In the genomic region with DNA sequence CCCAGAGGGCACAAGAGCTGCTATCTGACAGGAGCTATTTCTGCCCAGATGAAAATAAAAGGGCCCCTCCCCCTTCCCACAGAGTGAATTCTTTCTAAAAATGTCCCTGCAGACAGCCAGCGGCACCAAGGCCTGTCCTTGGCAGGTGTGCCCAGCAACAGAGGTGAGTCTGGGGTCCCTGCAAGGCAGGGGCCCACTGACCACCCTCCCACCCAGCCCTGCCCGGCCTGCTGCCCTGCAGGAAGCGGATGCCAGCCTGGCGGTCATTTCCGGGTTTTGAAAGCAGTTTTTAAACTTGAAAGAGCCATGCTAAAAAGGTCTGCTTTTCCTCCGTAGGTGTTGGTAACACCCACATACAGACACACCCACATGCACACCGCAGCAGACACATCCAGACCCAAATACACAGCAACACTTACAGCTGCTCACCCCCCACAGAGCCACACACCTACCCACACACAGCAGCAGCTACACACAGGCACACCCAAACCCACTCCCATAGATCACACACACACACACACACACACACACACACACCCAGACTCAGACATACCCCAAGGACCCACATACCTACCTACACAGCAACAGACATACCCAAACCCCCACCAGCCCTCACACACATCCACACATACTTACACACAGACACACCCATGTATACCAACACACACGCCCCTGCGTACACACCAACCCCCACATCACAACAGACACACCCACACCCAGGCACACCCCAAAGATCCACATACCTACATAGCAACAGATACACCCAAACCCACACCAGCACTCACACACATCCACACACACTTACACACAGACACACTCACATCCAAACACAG, we compare ENCODE assay signal across 8 cellular contexts. TPM values are rescaled to one million over a fixed set of nuclear protein-coding genes. Genes with fewer than 3 reads are reported as not detected.
DNase-seq lines count a peak whose midpoint lies in the region; ATAC-seq and TF ChIP-seq lines count a peak whose summit lies in the region.

No MANE protein-coding gene starts in this region.

- CTCF ChIA-PET in SK-N-SH (lab: Yijun Ruan, JAX): interaction anchor here (1.5 to 16.3 kb wide), 6 partner anchors 9 to 272 kb away, joined by 6 to 299 read pairs (median 14); no protein-coding TSS in a partner anchor

- peak overlapping the region; percentile 99 for H3K27ac Mint-ChIP-seq in stimulated activated effector memory CD8-positive, alpha-beta T cell treated with anti-CD3 and anti-CD28 coated beads, Interleukin-12 subunit alpha, Interleukin-12 subunit beta, amount 100 ng/mL, for 72 hours

- TF ChIP-seq EP300 in SK-N-SH (IDR thresholded peaks at IDR 0.05; ENCODE audit: borderline replicate concordance in 1 of 2, low read depth in 1 of 2, low read length in 1 of 2): no peak
- no peak for TF ChIP-seq EP300 in Ishikawa (IDR thresholded peaks at IDR 0.05; ENCODE audit: borderline replicate concordance)

- H3K9me2 ChIP-seq in SK-N-SH: no peaks in the 10 kb centered on the region

- H3K27me3 ChIP-seq in SK-N-SH (ENCODE audit: insufficient read depth): no peaks in the 10 kb centered on the region

- H3K79me2 ChIP-seq in SK-N-SH (ENCODE audit: insufficient read depth): peaks cover 36% of the 10 kb centered on the region

- peaks cover 55% of the 10 kb centered on the region for H3K36me3 Mint-ChIP-seq in stimulated activated effector memory CD8-positive, alpha-beta T cell treated with anti-CD3 and anti-CD28 coated beads, Interleukin-12 subunit alpha, Interleukin-12 subunit beta, amount 100 ng/mL, for 72 hours

- peaks cover 46% of the 10 kb centered on the region for H3K4me1 Mint-ChIP-seq in stimulated activated effector memory CD8-positive, alpha-beta T cell treated with anti-CD3 and anti-CD28 coated beads, Interleukin-12 subunit alpha, Interleukin-12 subunit beta, amount 100 ng/mL, for 72 hours

- TF ChIP-seq RAD21 in SK-N-SH (IDR thresholded peaks at IDR 0.05; ENCODE audit: low read length): no peak
- TF ChIP-seq RAD21 in Ishikawa (IDR thresholded peaks at IDR 0.05; ENCODE audit: low read depth): no peak

- H2AFZ ChIP-seq in SK-N-SH (ENCODE audit: low read depth): no peak overlapping the region

- TF ChIP-seq CTCF in SK-N-SH (IDR thresholded peaks at IDR 0.05) (no peak), choroid plexus epithelial cell (conservative IDR thresholded peaks at IDR 0.05; ENCODE audit: low read depth, low read length) (no peak)

- H3K27ac ChIP-seq in SK-N-SH (ENCODE audit: low read depth in 2 of 2, low read length in 1 of 2): peak overlapping the region; percentile 94 to 95

- POLR2A ChIA-PET in SK-N-SH (lab: Yijun Ruan, JAX): no interaction called here

- H3K9me3 Mint-ChIP-seq in stimulated activated effector memory CD8-positive, alpha-beta T cell treated with anti-CD3 and anti-CD28 coated beads, Interleukin-12 subunit alpha, Interleukin-12 subunit beta, amount 100 ng/mL, for 72 hours: no peaks in the 10 kb centered on the region

- H3K36me3 ChIP-seq in SK-N-SH (replicated peaks in 1 of 2; ENCODE audit: control insufficient read depth in 1 of 2, insufficient read depth in 2 of 2, low read length in 1 of 2): peaks cover 17 to 18% of the 10 kb centered on the region in 2 experiments

- H3K4me3 ChIP-seq in SK-N-SH (ENCODE audit: low read depth in 2 of 2, low read length in 1 of 2): 0 out of 4 replicates have a peak overlapping the region, but pooled peaks of 1 of the 2 experiments have one; percentile 95
- peak overlapping the region; percentile 53 for H3K4me3 ChIP-seq in choroid plexus epithelial cell (ENCODE audit: low read depth, low read length)

- H3K4me3 Mint-ChIP-seq in stimulated activated effector memory CD8-positive, alpha-beta T cell treated with anti-CD3 and anti-CD28 coated beads, Interleukin-12 subunit alpha, Interleukin-12 subunit beta, amount 100 ng/mL, for 72 hours: peak overlapping the region; percentile 85

- peaks cover 46 to 63% of the 10 kb centered on the region in 2 experiments; a peak in 3 of 4 replicates for H3K4me1 ChIP-seq in SK-N-SH (ENCODE audit: control insufficient read depth in 1 of 2, insufficient read depth in 2 of 2, low read depth in 1 of 2, low read length in 1 of 2)

- no peaks in the 10 kb centered on the region for H3K9me3 ChIP-seq in SK-N-SH

- H3K9ac ChIP-seq in SK-N-SH: peak overlapping the region; percentile 99; the same call in 1 of the 2 replicates

- H4K20me1 ChIP-seq in SK-N-SH (ENCODE audit: insufficient read depth): peaks cover 12% of the 10 kb centered on the region

- H3F3A ChIP-seq in SK-N-SH (replicated peaks; ENCODE audit: insufficient read depth): peaks cover 42% of the 10 kb centered on the region

- 64% methylated on average over 8 of the region's 9 CpGs for WGBS in SK-N-SH (ENCODE audit: low lambda C conversion rate)

- H3K4me2 ChIP-seq in SK-N-SH: peak overlapping the region; percentile 83

- no peak for ATAC-seq in SK-N-SH treated with all-trans-retinoic acid at 6 μM for 48 hours
- ATAC-seq in stimulated activated effector memory CD8-positive, alpha-beta T cell treated with anti-CD3 and anti-CD28 coated beads, Interleukin-12 subunit alpha, Interleukin-12 subunit beta, amount 100 ng/mL, for 72 hours: peak; percentile 44

- DNase-seq in SK-N-SH: no peak
- DNase-seq in activated CD4-positive, CD25-positive, alpha-beta regulatory T cell treated with anti-CD3 and anti-CD28 coated beads, Interleukin-2, amount 50 U/mL, for 72 hours: peak; percentile 55
- DNase-seq in choroid plexus epithelial cell (ENCODE audit: low read depth): peak; percentile 19
- DNase-seq in medulla oblongata (ENCODE audit: extremely low spot score): peak; percentile 66
- DNase-seq in stimulated activated effector memory CD8-positive, alpha-beta T cell treated with anti-CD3 and anti-CD28 coated beads, Interleukin-12 subunit alpha, Interleukin-12 subunit beta, amount 100 ng/mL, for 72 hours (ENCODE audit: low spot score in 2 of 2): peak; percentile 25 to 77
- no peak for DNase-seq in GM19238 (ENCODE audit: insufficient read length, low spot score)

TF ChIP-seq in SK-N-SH, 30 proteins besides CTCF, POLR2A, EP300 and RAD21 (continues in another document):
- TF ChIP-seq EZH2phosphoT487 (IDR thresholded peaks at IDR 0.05; ENCODE audit: borderline replicate concordance, low read depth) (no peak), CHD2 (IDR thresholded peaks at IDR 0.05; ENCODE audit: low read length, partially characterized antibody) (peak; percentile 48)
- TF ChIP-seq, protein P1, sequence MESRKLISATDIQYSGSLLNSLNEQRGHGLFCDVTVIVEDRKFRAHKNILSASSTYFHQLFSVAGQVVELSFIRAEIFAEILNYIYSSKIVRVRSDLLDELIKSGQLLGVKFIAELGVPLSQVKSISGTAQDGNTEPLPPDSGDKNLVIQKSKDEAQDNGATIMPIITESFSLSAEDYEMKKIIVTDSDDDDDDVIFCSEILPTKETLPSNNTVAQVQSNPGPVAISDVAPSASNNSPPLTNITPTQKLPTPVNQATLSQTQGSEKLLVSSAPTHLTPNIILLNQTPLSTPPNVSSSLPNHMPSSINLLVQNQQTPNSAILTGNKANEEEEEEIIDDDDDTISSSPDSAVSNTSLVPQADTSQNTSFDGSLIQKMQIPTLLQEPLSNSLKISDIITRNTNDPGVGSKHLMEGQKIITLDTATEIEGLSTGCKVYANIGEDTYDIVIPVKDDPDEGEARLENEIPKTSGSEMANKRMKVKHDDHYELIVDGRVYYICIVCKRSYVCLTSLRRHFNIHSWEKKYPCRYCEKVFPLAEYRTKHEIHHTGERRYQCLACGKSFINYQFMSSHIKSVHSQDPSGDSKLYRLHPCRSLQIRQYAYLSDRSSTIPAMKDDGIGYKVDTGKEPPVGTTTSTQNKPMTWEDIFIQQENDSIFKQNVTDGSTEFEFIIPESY (IDR thresholded peaks at IDR 0.05; ENCODE audit: borderline replicate concordance, low read depth): no peak

TF ChIP-seq in SK-N-SH treated with all-trans-retinoic acid at 6 μM for 48 hours, 23 proteins besides CTCF, POLR2A, EP300 and RAD21 (continues in another document):
- TF ChIP-seq, protein P2, sequence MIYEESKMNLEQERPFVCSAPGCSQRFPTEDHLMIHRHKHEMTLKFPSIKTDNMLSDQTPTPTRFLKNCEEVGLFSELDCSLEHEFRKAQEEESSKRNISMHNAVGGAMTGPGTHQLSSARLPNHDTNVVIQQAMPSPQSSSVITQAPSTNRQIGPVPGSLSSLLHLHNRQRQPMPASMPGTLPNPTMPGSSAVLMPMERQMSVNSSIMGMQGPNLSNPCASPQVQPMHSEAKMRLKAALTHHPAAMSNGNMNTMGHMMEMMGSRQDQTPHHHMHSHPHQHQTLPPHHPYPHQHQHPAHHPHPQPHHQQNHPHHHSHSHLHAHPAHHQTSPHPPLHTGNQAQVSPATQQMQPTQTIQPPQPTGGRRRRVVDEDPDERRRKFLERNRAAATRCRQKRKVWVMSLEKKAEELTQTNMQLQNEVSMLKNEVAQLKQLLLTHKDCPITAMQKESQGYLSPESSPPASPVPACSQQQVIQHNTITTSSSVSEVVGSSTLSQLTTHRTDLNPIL (CRISPR knock-in tag; IDR thresholded peaks at IDR 0.05; ENCODE audit: low read depth): no peak
- no peak for TF ChIP-seq ESRRG (CRISPR knock-in tag; IDR thresholded peaks at IDR 0.05)
- TF ChIP-seq TCF4 (CRISPR knock-in tag; IDR thresholded peaks at IDR 0.05; ENCODE audit: borderline replicate concordance): no peak
- no peak for TF ChIP-seq ZNF565 (CRISPR knock-in tag; conservative IDR thresholded peaks at IDR 0.05; ENCODE audit: low read depth)

TF ChIP-seq in Ishikawa, 13 proteins besides CTCF, POLR2A, EP300 and RAD21:
- TF ChIP-seq EGR1 (IDR thresholded peaks at IDR 0.05) (peak; percentile 57; the same call in 1 of the 2 replicates), FOXM1 (IDR thresholded peaks at IDR 0.05; ENCODE audit: borderline replicate concordance, low read depth) (no peak; the same call in 1 of the 2 replicates)
- TF ChIP-seq, protein P3, sequence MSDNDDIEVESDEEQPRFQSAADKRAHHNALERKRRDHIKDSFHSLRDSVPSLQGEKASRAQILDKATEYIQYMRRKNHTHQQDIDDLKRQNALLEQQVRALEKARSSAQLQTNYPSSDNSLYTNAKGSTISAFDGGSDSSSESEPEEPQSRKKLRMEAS (IDR thresholded peaks at IDR 0.05): peak; percentile 68
TF ChIP-seq in Ishikawa: peak in this region for 2.

RNA-seq across cellular contexts. Expression of a gene that starts 7.6 kb away (rescaled TPM):
- 12.5 and 18.4 TPM in 2 replicates for polyA plus RNA-seq in SK-N-SH (2012; rRNA removed)
- 22.0 and 22.2 TPM in 2 replicates for polyA plus RNA-seq in SK-N-SH (2012; cell fraction: cytosol; rRNA removed)
- 24.1 and 24.2 TPM in 2 replicates for polyA plus RNA-seq in SK-N-SH (2012; cell fraction: nucleus; rRNA removed)

Comparison
In these comparisons a context has a peak if more than half of its experiments do, and no peak if none do; other contexts are left out.
1. DNase-seq: peak in activated CD4-positive, CD25-positive, alpha-beta regulatory T cell treated with anti-CD3 and anti-CD28 coated beads, Interleukin-2, amount 50 U/mL, for 72 hours (single experiment), choroid plexus epithelial cell (single experiment), medulla oblongata (single experiment) and stimulated activated effector memory CD8-positive, alpha-beta T cell treated with anti-CD3 and anti-CD28 coated beads, Interleukin-12 subunit alpha, Interleukin-12 subunit beta, amount 100 ng/mL, for 72 hours (2 of 2); none in SK-N-SH (single experiment) and GM19238 (single experiment).